In the genomic region with DNA sequence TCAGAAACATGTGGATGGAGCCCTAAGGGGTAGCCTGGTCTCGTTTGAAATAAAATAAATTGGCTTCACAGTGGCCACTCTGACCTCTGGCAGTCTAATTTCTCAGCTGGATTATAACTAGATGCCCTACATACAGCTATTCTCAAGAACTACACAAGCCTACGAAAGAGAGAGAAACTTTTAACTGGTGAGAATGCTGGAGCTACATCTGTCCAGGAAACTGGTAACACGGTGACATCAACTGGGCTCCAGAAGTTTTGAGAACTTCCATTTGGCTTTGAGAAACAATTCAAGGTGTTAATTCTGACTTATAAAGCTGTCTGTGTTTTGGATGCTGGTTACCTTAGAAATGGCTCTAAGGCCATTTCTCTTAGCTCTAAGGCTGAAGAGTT, we compare ENCODE assay signal across 15 cellular contexts.
DNase-seq lines count a peak whose midpoint lies in the region; TF ChIP-seq lines count a peak whose summit lies in the region.
"Had no signal": no experiment of that assay in that cellular context is flagged by ENCODE, and none has a peak within 500 bp of the region (broad histone marks: within the 10 kb centered on the region; RNA-seq: fewer than 3 reads in every experiment).

No MANE protein-coding gene starts in this region.

- no peak overlapping the region for H3K4me3 ChIP-seq in HUES48 (ENCODE audit: low read depth, low read length)
- H3K4me3 ChIP-seq in brain microvascular endothelial cell (ENCODE audit: low read depth, low read length), result no peak overlapping the region
- H3K4me3 ChIP-seq in suprapubic skin, result no peak overlapping the region
- H3K4me3 ChIP-seq: heart right ventricle had no signal

- H3K9me3 ChIP-seq in HUES48 (ENCODE audit: control insufficient read depth, insufficient read depth, low read length) (no peaks in the 10 kb centered on the region), suprapubic skin (no peaks in the 10 kb centered on the region)
- H3K9me3 ChIP-seq: heart right ventricle had no signal

- in situ Hi-C loops in brain microvascular endothelial cell (cut with HindIII; ENCODE audit: low pct_ligation_motif_present, low sequenced_read_pairs), result no loop called here

- TF ChIP-seq POLR2A in suprapubic skin (IDR thresholded peaks at IDR 0.05), result no peak

- H3K27me3 ChIP-seq in HUES48 (ENCODE audit: control insufficient read depth, insufficient read depth, low read length), result no peaks in the 10 kb centered on the region
- H3K27me3 ChIP-seq in brain microvascular endothelial cell (replicated peaks), result no peaks in the 10 kb centered on the region
- H3K27me3 ChIP-seq in suprapubic skin, result no peaks in the 10 kb centered on the region
- H3K27me3 ChIP-seq: heart right ventricle had no signal

- no peak overlapping the region for H3K9ac ChIP-seq in HUES48 (ENCODE audit: low read depth, low read length)

- H3K4me1 ChIP-seq in HUES48 (ENCODE audit: control insufficient read depth, insufficient read depth, low read length) (peaks cover 27% of the 10 kb centered on the region), suprapubic skin (peaks cover 25% of the 10 kb centered on the region)

- H3K36me3 ChIP-seq in HUES48 (ENCODE audit: control insufficient read depth, insufficient read depth, low read length) (no peaks in the 10 kb centered on the region), brain microvascular endothelial cell (replicated peaks) (no peaks in the 10 kb centered on the region), suprapubic skin (no peaks in the 10 kb centered on the region)
- H3K36me3 ChIP-seq: heart right ventricle had no signal

- TF ChIP-seq EP300 in suprapubic skin (IDR thresholded peaks at IDR 0.05), result no peak

- TF ChIP-seq CTCF in brain microvascular endothelial cell (IDR thresholded peaks at IDR 0.05; ENCODE audit: low read depth, low read length, missing control alignments) (no peak), suprapubic skin (IDR thresholded peaks at IDR 0.05) (no peak)

- DNase-seq in brain microvascular endothelial cell (no peak), kidney tubule cell (ENCODE audit: low spot score) (peak; percentile 7), suprapubic skin (ENCODE audit: low spot score in 2 of 2) (no peak), NCI-H82 (lab: John Stamatoyannopoulos, UW) (no peak), SHP77 treated with DMSO at 0.1 percent for 48 hours (lab: John Stamatoyannopoulos, UW) (no peak), NCI-H1048 (lab: John Stamatoyannopoulos, UW) (no peak)
- DNase-seq: activated CD4-positive, alpha-beta T cell treated with anti-CD3 and anti-CD28 coated beads, Interleukin-2, amount 10 ng/mL, durations not matched to agents 24 days and 14 days; activated CD8-positive, alpha-beta memory T cell treated with anti-CD3 and anti-CD28 coated beads, Interleukin-2, amount 50 U/mL, for 48 hours; activated naive CD4-positive, alpha-beta T cell treated with Interleukin-2 at 50 U/mL for 16 hours; dermis blood vessel endothelial cell; GDM1; heart right ventricle; NCI-H1092; right cardiac atrium had no signal

- WGBS in suprapubic skin, result 53% methylated on average over 3 of the region's 3 CpGs

- H3K27ac ChIP-seq in HUES48 (ENCODE audit: low read depth, low read length) (peak overlapping the region; percentile 25), brain microvascular endothelial cell (peak overlapping the region; percentile 82), suprapubic skin (peak overlapping the region; percentile 25)

Comparison
In these comparisons a context has a peak if more than half of its experiments do, and no peak if none do; other contexts are left out.
1. H3K27ac ChIP-seq: peak in every context shown above with its lines; median percentile 82 in brain microvascular endothelial cell; 25 in HUES48; 25 in suprapubic skin.